ENCODE assay signal across 7 cellular contexts in the genomic region with DNA sequence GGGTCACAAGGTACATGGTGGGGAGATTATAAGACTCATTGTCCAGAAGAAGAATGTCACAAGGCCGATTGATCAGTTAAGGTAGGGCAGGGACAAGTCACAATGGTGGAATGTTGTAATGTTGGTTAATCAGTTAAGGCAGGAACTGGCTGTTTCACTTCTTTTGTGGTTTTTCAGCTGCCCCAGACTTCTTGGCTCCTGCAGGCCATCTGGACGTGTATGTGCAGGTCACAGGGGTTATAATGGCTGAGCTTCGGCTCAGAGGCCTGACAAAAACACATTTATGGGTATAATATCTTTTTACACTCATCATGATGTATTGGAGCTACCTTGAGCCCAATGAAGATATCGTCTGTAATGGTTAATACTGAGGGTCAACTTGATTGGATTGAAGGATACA. TPM values are rescaled to one million over a fixed set of nuclear protein-coding genes. Genes with fewer than 3 reads are reported as not detected.
"Had no signal": no experiment of that assay in that cellular context is flagged by ENCODE, and none has a peak within 500 bp of the region (broad histone marks: within the 10 kb centered on the region; RNA-seq: fewer than 3 reads in every experiment).

No MANE protein-coding gene starts in this region.

RNA-seq across cellular contexts. Expression of a gene that starts 8.1 kb away (rescaled TPM):
- total RNA-seq: activated CD8-positive, alpha-beta memory T cell treated with anti-CD3 and anti-CD28 coated beads for 36 hours; activated T-cell treated with anti-CD3 and anti-CD28 coated beads, Interleukin-2, amount 50 U/mL, for 72 hours; ascending aorta; frontal cortex; mesothelial cell of epicardium; naive thymus-derived CD8-positive, alpha-beta T cell had no signal
- polyA plus RNA-seq: adrenal gland; naive thymus-derived CD8-positive, alpha-beta T cell had no signal
